ENCODE assay signal across 28 cellular contexts in genomic region chr14:100967178-100967577, GRCh38.
"Had no signal": no experiment of that assay in that cellular context is flagged by ENCODE, and none has a peak within 500 bp of the region (broad histone marks: within the 10 kb centered on the region; RNA-seq: fewer than 3 reads in every experiment).

No MANE protein-coding gene starts in this region.

- H3K9me3 ChIP-seq: heart right ventricle, left lung, lower lobe of right lung, neutrophil, right atrium auricular region, right lobe of liver, stomach, testis, thyroid gland, upper lobe of right lung had no signal

- H3K4me1 ChIP-seq: heart right ventricle, left lung, lower lobe of right lung, neural progenitor cell, right atrium auricular region, right lobe of liver, stomach, testis, thyroid gland, upper lobe of right lung had no signal

- H3K27me3 Mint-ChIP-seq: progenitor cell of endocrine pancreas; stimulated activated naive B cell treated with anti-CD40 and anti-IgM and Interleukin-4, amounts not matched to agents 10 μg/mL and 1 μg/mL and 100 μg/mL, for 72 hours had no signal

- H3K27me3 ChIP-seq: heart right ventricle, hepatocyte, left lung, neural progenitor cell, neutrophil, right atrium auricular region, right lobe of liver, testis, thyroid gland, upper lobe of right lung had no signal

- H3K4me3 Mint-ChIP-seq: naive thymus-derived CD8-positive, alpha-beta T cell; nephron progenitor cell; neural progenitor cell; stimulated activated naive B cell treated with anti-CD40 and anti-IgM and Interleukin-4, amounts not matched to agents 10 μg/mL and 1 μg/mL and 100 μg/mL, for 72 hours had no signal

- FAIRE-seq: keratinocyte, urothelium cell line had no signal

- H3K4me1 Mint-ChIP-seq: naive thymus-derived CD8-positive, alpha-beta T cell; nephron progenitor cell; neural progenitor cell; stimulated activated naive B cell treated with anti-CD40 and anti-IgM and Interleukin-4, amounts not matched to agents 10 μg/mL and 1 μg/mL and 100 μg/mL, for 72 hours had no signal

- ATAC-seq: heart right ventricle; left colon; left lung; lower lobe of right lung; naive thymus-derived CD8-positive, alpha-beta T cell; right lobe of liver; stimulated activated naive B cell treated with anti-CD40 and anti-IgM and Interleukin-4, amounts not matched to agents 10 μg/mL and 1 μg/mL and 100 μg/mL, for 72 hours; stimulated activated naive CD8-positive, alpha-beta T cell treated with anti-CD3 and anti-CD28 coated beads, Interleukin-15, Interleukin-2, amounts not matched to agents 100 U/mL and 50 U/mL, for 24 hours; upper lobe of right lung had no signal

- H3K27ac ChIP-seq: heart right ventricle, hepatocyte, left lung, lower lobe of right lung, neural progenitor cell, neutrophil, right atrium auricular region, right lobe of liver, stomach, testis, thyroid gland, upper lobe of right lung had no signal

- H3K4me3 ChIP-seq: heart right ventricle, hepatocyte, left lung, lower lobe of right lung, neural progenitor cell, right atrium auricular region, right lobe of liver, stomach, testis, thyroid gland, upper lobe of right lung had no signal

- H3K36me3 ChIP-seq: heart right ventricle, left lung, lower lobe of right lung, neural progenitor cell, neutrophil, right atrium auricular region, right lobe of liver, stomach, thyroid gland, upper lobe of right lung had no signal

- H3K9me3 Mint-ChIP-seq: naive thymus-derived CD8-positive, alpha-beta T cell; nephron progenitor cell; neural progenitor cell had no signal

- H3K36me3 Mint-ChIP-seq: naive thymus-derived CD8-positive, alpha-beta T cell; neural progenitor cell; stimulated activated naive B cell treated with anti-CD40 and anti-IgM and Interleukin-4, amounts not matched to agents 10 μg/mL and 1 μg/mL and 100 μg/mL, for 72 hours had no signal

- DNase-seq: heart right ventricle; left colon; left lung; lower lobe of right lung; mammary epithelial cell; mesenchymal stem cell; naive thymus-derived CD8-positive, alpha-beta T cell; nephron progenitor cell; occipital lobe; right lobe of liver; stimulated activated CD4-positive, alpha-beta T cell treated with anti-CD3 and anti-CD28 coated beads, Interleukin-12 subunit alpha, Interleukin-12 subunit beta, amount 100 ng/mL, for 4 hours; stimulated activated CD4-positive, alpha-beta T cell treated with anti-CD3 and anti-CD28 coated beads, Interleukin-15, amount 100 ng/mL, for 24 hours; stimulated activated CD4-positive, alpha-beta T cell treated with anti-CD3 and anti-CD28 coated beads, Interleukin-2, amount 100 ng/mL, for 24 hours; stimulated activated CD4-positive, alpha-beta T cell treated with anti-CD3 and anti-CD28 coated beads, Interleukin-4, amount 100 ng/mL, for 1 hour; stimulated activated naive B cell treated with anti-CD40 and anti-IgM and Interleukin-4, amounts not matched to agents 10 μg/mL and 1 μg/mL and 100 μg/mL, for 72 hours; stimulated activated naive CD8-positive, alpha-beta T cell treated with anti-CD3 and anti-CD28 coated beads, Interleukin-15, Interleukin-2, amounts not matched to agents 100 U/mL and 50 U/mL, for 24 hours; stomach; testis; thyroid gland; trophoblast cell; upper lobe of right lung had no signal

- H3K27ac Mint-ChIP-seq: naive thymus-derived CD8-positive, alpha-beta T cell; nephron progenitor cell; neural progenitor cell; progenitor cell of endocrine pancreas; stimulated activated naive B cell treated with anti-CD40 and anti-IgM and Interleukin-4, amounts not matched to agents 10 μg/mL and 1 μg/mL and 100 μg/mL, for 72 hours had no signal
